Comparison of ENCODE assay signal across 14 cellular contexts in the genomic region with DNA sequence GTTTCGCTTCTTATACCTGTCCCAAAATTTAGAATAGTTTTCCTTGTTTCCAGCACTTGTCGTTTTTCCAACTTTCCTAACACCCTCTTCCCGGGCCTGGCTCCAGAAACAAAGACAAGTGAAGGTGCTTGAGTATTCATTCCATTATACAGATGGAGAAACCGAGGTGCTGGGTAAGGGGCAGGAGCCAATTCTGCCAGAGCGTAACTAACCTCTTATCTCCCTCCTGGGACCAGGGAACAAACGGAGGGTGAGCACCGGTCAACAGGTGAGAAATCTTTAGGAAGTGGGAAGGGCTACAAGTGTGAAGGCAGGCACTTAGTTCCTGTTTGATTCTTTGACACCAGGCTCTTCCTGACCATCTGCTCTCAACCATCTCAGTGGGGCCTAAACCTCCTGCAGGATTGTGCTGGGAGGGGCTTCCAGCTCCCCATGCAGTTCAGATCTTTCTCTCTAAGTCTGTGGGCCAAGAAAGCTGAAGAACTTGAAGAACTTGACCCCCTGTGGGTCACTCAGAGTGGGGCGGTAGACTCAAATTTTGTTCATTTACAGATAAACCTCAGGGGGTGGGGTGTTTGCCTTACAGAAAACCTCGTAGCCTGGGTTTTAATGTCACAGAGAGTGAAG. TPM values are rescaled to one million over a fixed set of nuclear protein-coding genes. Genes with fewer than 3 reads are reported as not detected.
A peak's percentile ranks its signal among the peaks of the same experiment; 100 is the strongest.
DNase-seq lines count a peak whose midpoint lies in the region; TF ChIP-seq lines count a peak whose summit lies in the region.
"Had no signal": no experiment of that assay in that cellular context is flagged by ENCODE, and none has a peak within 500 bp of the region (broad histone marks: within the 10 kb centered on the region; RNA-seq: fewer than 3 reads in every experiment).

No MANE protein-coding gene starts in this region.

- TF ChIP-seq CTCF in PC-9 (conservative IDR thresholded peaks at IDR 0.05) (no peak), fibroblast of lung (conservative IDR thresholded peaks at IDR 0.05 in 1 of 2, IDR thresholded peaks at IDR 0.05 in 1 of 2; ENCODE audit: low read depth in 1 of 2, low read length in 2 of 2) (no peak), progenitor cell of endocrine pancreas (IDR thresholded peaks at IDR 0.05; ENCODE audit: unreplicated experiment) (no peak)

- CTCF ChIA-PET in PC-9 (lab: Charles Lee): no interaction called here

- POLR2A ChIA-PET in PC-9 (lab: Charles Lee; ENCODE audit: unreplicated experiment): interaction anchor here (0.7 kb wide), 1 partner anchor 28 kb away, joined by 3 read pairs; no protein-coding TSS in a partner anchor

- H3K27ac Mint-ChIP-seq in progenitor cell of endocrine pancreas: peak overlapping the region; percentile 73
- H3K27ac Mint-ChIP-seq: GM23338 had no signal

- no peak overlapping the region for H3K4me3 ChIP-seq in BLaER1 treated with 17β-estradiol and CSF1 and Interleukin-3, amounts not matched to agents 10 nM and 100 nM
- H3K4me3 ChIP-seq in PC-9: no peak overlapping the region
- H3K4me3 ChIP-seq in fibroblast of lung (replicated peaks in 1 of 4; ENCODE audit: control extremely low read depth in 1 of 4, insufficient read depth in 1 of 4, low read depth in 3 of 4, low read length in 4 of 4): no peak overlapping the region
- H3K4me3 ChIP-seq: breast epithelium, GM23338 had no signal

- peaks cover 82% of the 10 kb centered on the region for H3K4me1 Mint-ChIP-seq in progenitor cell of endocrine pancreas (ENCODE audit: low read depth)

- peak overlapping the region; percentile 71 to 86 (median 77) for H3K4me2 ChIP-seq in BLaER1 treated with 17β-estradiol and CSF1 and Interleukin-3, amounts not matched to agents 10 nM and 100 nM
- 0 out of 2 replicates have a peak overlapping the region, but pooled peaks have one; percentile 33 for H3K4me2 ChIP-seq in PC-9
- peak overlapping the region; percentile 64 for H3K4me2 ChIP-seq in fibroblast of lung (ENCODE audit: extremely low read depth, insufficient read depth, low read length)
- H3K4me2 ChIP-seq: GM23338 had no signal

- H3K27me3 Mint-ChIP-seq in progenitor cell of endocrine pancreas: peaks cover 5% of the 10 kb centered on the region

- no peaks in the 10 kb centered on the region for H3K9me2 ChIP-seq in PC-9 (ENCODE audit: insufficient read depth)

- no peaks in the 10 kb centered on the region for H3K36me3 ChIP-seq in BLaER1 treated with 17β-estradiol and CSF1 and Interleukin-3, amounts not matched to agents 10 nM and 100 nM
- H3K36me3 ChIP-seq in PC-9 (ENCODE audit: low read depth): no peaks in the 10 kb centered on the region
- H3K36me3 ChIP-seq in fibroblast of lung (ENCODE audit: control insufficient read depth, insufficient read depth, low read length): no peaks in the 10 kb centered on the region
- H3K36me3 ChIP-seq: breast epithelium had no signal

- no peak overlapping the region for H2AFZ ChIP-seq in PC-9
- H2AFZ ChIP-seq in fibroblast of lung (ENCODE audit: low read length): peak overlapping the region; percentile 27
- H2AFZ ChIP-seq: GM23338 had no signal

- H3F3A ChIP-seq in PC-9 (ENCODE audit: insufficient read depth, low read depth): peaks cover 27% of the 10 kb centered on the region; the same call in 1 of the 2 replicates

- H3K27ac ChIP-seq in BLaER1 treated with 17β-estradiol and CSF1 and Interleukin-3, amounts not matched to agents 10 nM and 100 nM: peak overlapping the region in 3 of 11 experiments; percentile 3 to 17 (median 7); a peak in 2 of 22 replicates
- H3K27ac ChIP-seq in PC-9 (peak overlapping the region; percentile 35; the same call in 1 of the 2 replicates), fibroblast of lung (ENCODE audit: insufficient read depth, low read length) (peak overlapping the region; percentile 4)
- H3K27ac ChIP-seq: breast epithelium had no signal

- H3K27me3 ChIP-seq in BLaER1 treated with 17β-estradiol and CSF1 and Interleukin-3, amounts not matched to agents 10 nM and 100 nM: peaks cover 0 to 48% (median 12%) of the 10 kb centered on the region in 11 experiments; a peak in 20 of 22 replicates
- no peaks in the 10 kb centered on the region for H3K27me3 ChIP-seq in PC-9 (ENCODE audit: insufficient read depth, low read depth)
- no peaks in the 10 kb centered on the region for H3K27me3 ChIP-seq in fibroblast of lung (ENCODE audit: control insufficient read depth, insufficient read depth, low read length)
- H3K27me3 ChIP-seq: breast epithelium had no signal

- intact Hi-C loops in PC-9 (cut with micrococcal nuclease; ENCODE audit: unreplicated experiment): no loop called here
- intact Hi-C loops in head of caudate nucleus (cut with DNase I): no loop called here

- no peak for DNase-seq in PC-9
- no peak for DNase-seq in fibroblast of lung (ENCODE audit: low read depth in 2 of 2)
- no peak for DNase-seq in progenitor cell of endocrine pancreas (ENCODE audit: low spot score, unreplicated experiment)
- no peak for DNase-seq in DMS153 treated with DMSO at 0.1 percent for 48 hours (lab: John Stamatoyannopoulos, UW; ENCODE audit: unreplicated experiment)
- no peak for DNase-seq in NCI-H1092 treated with DMSO at 0.1 percent for 48 hours (lab: John Stamatoyannopoulos, UW)
- DNase-seq in head of caudate nucleus: no peak
- DNase-seq in UCSD-AML1 (lab: John Stamatoyannopoulos, UW; ENCODE audit: unreplicated experiment): no peak
- DNase-seq: activated T-cell treated with anti-CD3 and anti-CD28 coated beads, Interleukin-2, amount 50 U/mL, for 1 hour; NCI-H226 had no signal

- no peak overlapping the region for H3K4me3 Mint-ChIP-seq in progenitor cell of endocrine pancreas (ENCODE audit: low read depth)
- H3K4me3 Mint-ChIP-seq: GM23338 had no signal

- H3K79me2 ChIP-seq in PC-9 (ENCODE audit: low read depth) (peaks cover 68% of the 10 kb centered on the region), fibroblast of lung (ENCODE audit: control insufficient read depth, insufficient read depth, low read length) (no peaks in the 10 kb centered on the region)

- no TSS peak for BruUV-seq in PC-9 (replicated peaks; lab: Mats Ljungman, UMichigan)

- H3K36me3 Mint-ChIP-seq in progenitor cell of endocrine pancreas (ENCODE audit: insufficient read depth): no peaks in the 10 kb centered on the region
- H3K36me3 Mint-ChIP-seq: stimulated activated memory B cell treated with anti-CD40 and anti-IgM and Interleukin-4, amounts not matched to agents 10 μg/mL and 1 μg/mL and 100 μg/mL, for 72 hours had no signal

- peaks cover 0 to 36% (median 0%) of the 10 kb centered on the region in 11 experiments; a peak in 10 of 22 replicates for H4K20me1 ChIP-seq in BLaER1 treated with 17β-estradiol and CSF1 and Interleukin-3, amounts not matched to agents 10 nM and 100 nM
- H4K20me1 ChIP-seq in PC-9 (ENCODE audit: insufficient read depth) (no peaks in the 10 kb centered on the region), fibroblast of lung (ENCODE audit: control insufficient read depth, extremely low read depth, insufficient read depth, low read length) (no peaks in the 10 kb centered on the region)

- no peaks in the 10 kb centered on the region for H3K9me3 Mint-ChIP-seq in progenitor cell of endocrine pancreas (ENCODE audit: low read depth)
- H3K9me3 Mint-ChIP-seq: CD4-positive, CD25-positive, alpha-beta regulatory T cell; GM23338; stimulated activated memory B cell treated with anti-CD40 and anti-IgM and Interleukin-4, amounts not matched to agents 10 μg/mL and 1 μg/mL and 100 μg/mL, for 72 hours had no signal

- H3K4me1 ChIP-seq in BLaER1 treated with 17β-estradiol and CSF1 and Interleukin-3, amounts not matched to agents 10 nM and 100 nM: peaks cover 17 to 24% (median 20%) of the 10 kb centered on the region in 10 experiments
- peaks cover 61% of the 10 kb centered on the region for H3K4me1 ChIP-seq in PC-9 (replicated peaks; ENCODE audit: insufficient read depth)
- H3K4me1 ChIP-seq in fibroblast of lung (ENCODE audit: control insufficient read depth, extremely low read depth, insufficient read depth, low read length): peaks cover 10% of the 10 kb centered on the region
- H3K4me1 ChIP-seq: breast epithelium had no signal

- H3K9ac ChIP-seq in BLaER1 treated with 17β-estradiol and CSF1 and Interleukin-3, amounts not matched to agents 10 nM and 100 nM: peak overlapping the region in 3 of 11 experiments; percentile 1 to 47 (median 8); a peak in 2 of 22 replicates
- H3K9ac ChIP-seq in fibroblast of lung (ENCODE audit: insufficient read depth, low read length): no peak overlapping the region

- H3K9me3 ChIP-seq in BLaER1 treated with 17β-estradiol and CSF1 and Interleukin-3, amounts not matched to agents 10 nM and 100 nM (replicated peaks in 1 of 11): no peaks in the 10 kb centered on the region
- H3K9me3 ChIP-seq in PC-9 (ENCODE audit: insufficient read depth, low read depth) (no peaks in the 10 kb centered on the region), fibroblast of lung (ENCODE audit: control insufficient read depth, insufficient read depth, low read depth, low read length) (no peaks in the 10 kb centered on the region)
- H3K9me3 ChIP-seq: breast epithelium had no signal

RNA-seq across cellular contexts. Expression of gene PLXNA2, which starts 8.7 kb away (rescaled TPM):
- total RNA-seq in PC-9 (2021) (10.2 and 15.6 TPM in 2 replicates), fibroblast of lung (2.0 and 2.8 TPM in 2 replicates), progenitor cell of endocrine pancreas (32.9 and 34.9 TPM in 2 replicates)
- polyA plus RNA-seq in fibroblast of lung: 0.43 and 0.80 TPM in 2 replicates
- 0.80 and 0.88 TPM in 2 replicates for polyA plus RNA-seq in fibroblast of lung (2012)
- 4.3 and 5.9 TPM in 2 replicates for polyA minus RNA-seq in fibroblast of lung (ENCODE audit: low replicate concordance)
